ENCODE assay signal across 23 cellular contexts in genomic region chr5:56467176-56467717, GRCh38.
"Had no signal": no experiment of that assay in that cellular context is flagged by ENCODE, and none has a peak within 500 bp of the region (broad histone marks: within the 10 kb centered on the region; RNA-seq: fewer than 3 reads in every experiment).

No MANE protein-coding gene starts in this region.

- H3K9me3 Mint-ChIP-seq: activated B cell treated with CpG ODN at 0.5 μM for 24 hours; activated CD4-positive, alpha-beta memory T cell treated with anti-CD3 and anti-CD28 coated beads for 36 hours; activated naive CD4-positive, alpha-beta T cell treated with anti-CD3 and anti-CD28 coated beads for 36 hours; activated naive CD8-positive, alpha-beta T cell treated with anti-CD3 and anti-CD28 coated beads, Interleukin-2, amount 10 ng/mL, durations not matched to agents 7 days and 5 days; endodermal cell; immature natural killer cell; T-helper 1 cell treated with Interleukin-12 subunit alpha and Interleukin-12 subunit beta and Interleukin-4 antibody, amounts not matched to agents 30 μg/mL and 1 μg/mL, for 36 hours had no signal

- H3K27me3 ChIP-seq: hepatocyte, sigmoid colon, upper lobe of right lung had no signal

- ATAC-seq: activated CD4-positive, alpha-beta T cell treated with anti-CD3 and anti-CD28 coated beads for 36 hours had no signal

- H3K36me3 Mint-ChIP-seq: activated CD4-positive, alpha-beta memory T cell treated with anti-CD3 and anti-CD28 coated beads for 36 hours; activated naive CD8-positive, alpha-beta T cell treated with anti-CD3 and anti-CD28 coated beads, Interleukin-2, amount 10 ng/mL, durations not matched to agents 7 days and 5 days; immature natural killer cell had no signal

- H3K9me3 ChIP-seq: left ventricle myocardium inferior, sigmoid colon, thoracic aorta, upper lobe of right lung had no signal

- H3K36me3 ChIP-seq: left ventricle myocardium inferior, sigmoid colon, thoracic aorta, upper lobe of right lung had no signal

- H3K4me3 ChIP-seq: coronary artery, hepatocyte, left ventricle myocardium inferior, sigmoid colon, thoracic aorta, upper lobe of right lung had no signal

- H3K27ac Mint-ChIP-seq: activated B cell treated with CpG ODN at 0.5 μM for 24 hours; activated CD4-positive, alpha-beta memory T cell treated with anti-CD3 and anti-CD28 coated beads for 36 hours; activated CD4-positive, alpha-beta T cell treated with anti-CD3 and anti-CD28 coated beads for 36 hours; activated naive CD4-positive, alpha-beta T cell treated with anti-CD3 and anti-CD28 coated beads for 36 hours; activated naive CD8-positive, alpha-beta T cell treated with anti-CD3 and anti-CD28 coated beads, Interleukin-2, amount 10 ng/mL, durations not matched to agents 7 days and 5 days; endodermal cell; immature natural killer cell; T-helper 1 cell treated with Interleukin-12 subunit alpha and Interleukin-12 subunit beta and Interleukin-4 antibody, amounts not matched to agents 30 μg/mL and 1 μg/mL, for 36 hours had no signal

- H3K4me3 Mint-ChIP-seq: activated B cell treated with CpG ODN at 0.5 μM for 24 hours; activated CD4-positive, alpha-beta memory T cell treated with anti-CD3 and anti-CD28 coated beads for 36 hours; activated CD4-positive, alpha-beta T cell treated with anti-CD3 and anti-CD28 coated beads for 36 hours; activated naive CD4-positive, alpha-beta T cell treated with anti-CD3 and anti-CD28 coated beads for 36 hours; activated naive CD8-positive, alpha-beta T cell treated with anti-CD3 and anti-CD28 coated beads, Interleukin-2, amount 10 ng/mL, durations not matched to agents 7 days and 5 days; endodermal cell; immature natural killer cell; T-helper 1 cell treated with Interleukin-12 subunit alpha and Interleukin-12 subunit beta and Interleukin-4 antibody, amounts not matched to agents 30 μg/mL and 1 μg/mL, for 36 hours had no signal

- H3K27me3 Mint-ChIP-seq: activated B cell treated with CpG ODN at 0.5 μM for 24 hours; activated CD4-positive, alpha-beta memory T cell treated with anti-CD3 and anti-CD28 coated beads for 36 hours; activated CD4-positive, alpha-beta T cell treated with anti-CD3 and anti-CD28 coated beads for 36 hours had no signal

- H3K79me2 ChIP-seq: hepatocyte had no signal

- H3K4me1 Mint-ChIP-seq: activated CD4-positive, alpha-beta T cell treated with anti-CD3 and anti-CD28 coated beads for 36 hours; immature natural killer cell had no signal

- H2AFZ ChIP-seq: hepatocyte had no signal

- H3K4me2 ChIP-seq: hepatocyte had no signal

- H3K27ac ChIP-seq: coronary artery, hepatocyte, sigmoid colon, thoracic aorta, upper lobe of right lung had no signal

- DNase-seq: activated B cell treated with CpG ODN at 0.5 μM for 24 hours; activated CD4-positive, alpha-beta memory T cell treated with anti-CD3 and anti-CD28 coated beads for 36 hours; activated CD4-positive, alpha-beta T cell treated with anti-CD3 and anti-CD28 coated beads for 36 hours; activated naive CD4-positive, alpha-beta T cell treated with anti-CD3 and anti-CD28 coated beads for 36 hours; activated naive CD8-positive, alpha-beta T cell treated with anti-CD3 and anti-CD28 coated beads, Interleukin-2, amount 10 ng/mL, durations not matched to agents 7 days and 5 days; activated T-cell treated with anti-CD3 and anti-CD28 coated beads, Interleukin-2, amount 50 U/mL, for 48 hours; amniotic stem cell; cerebellar nuclear complex; endodermal cell; glutamatergic neuron; immature natural killer cell; left ventricle myocardium inferior; occipital lobe; sigmoid colon; stimulated activated CD4-positive, alpha-beta T cell treated with anti-CD3 and anti-CD28 coated beads, Interleukin-2, amount 100 ng/mL, for 48 hours; stimulated activated CD8-positive, alpha-beta memory T cell treated with anti-CD3 and anti-CD28 coated beads, Interleukin-4, amount 100 ng/mL, for 48 hours; stimulated activated naive CD4-positive, alpha-beta T cell; T1000; upper lobe of right lung had no signal

- H3K4me1 ChIP-seq: sigmoid colon had no signal
